ENCODE assay signal across 24 cellular contexts in genomic region chr4:38982356-38983095, GRCh38. TPM values are rescaled to one million over a fixed set of nuclear protein-coding genes. Genes with fewer than 3 reads are reported as not detected.
DNase-seq lines count a peak whose midpoint lies in the region; ATAC-seq and TF ChIP-seq lines count a peak whose summit lies in the region.
"Had no signal": no experiment of that assay in that cellular context is flagged by ENCODE, and none has a peak within 500 bp of the region (broad histone marks: within the 10 kb centered on the region; RNA-seq: fewer than 3 reads in every experiment).

No MANE protein-coding gene starts in this region.

- H3K27ac ChIP-seq in gastroesophageal sphincter (no peak overlapping the region), adrenal gland (no peak overlapping the region)
- H3K27ac ChIP-seq: esophagus muscularis mucosa, KMS-11, left lung, neural progenitor cell, spleen had no signal

- 90 to 98% methylated on average over 4 to 5 of the region's 5 CpGs for WGBS in gastroesophageal sphincter (ENCODE audit: low coverage in 1 of 2), 2 donors
- 79 to 87% (median 83%) methylated on average over 5 of the region's 5 CpGs for WGBS in adrenal gland, 4 donors

- DNase-seq in BE2C = peak; percentile 14
- peak; percentile 7 for DNase-seq in H7
- no peak for DNase-seq in activated T-helper 2 cell treated with anti-CD3 and anti-CD28 coated beads, Interferon-gamma antibody, Interleukin-2, Interleukin-4, amounts not matched to agents 10 μg/mL and 5 μg/mL and 100 μg/mL, durations not matched to agents 14 hours and 24 hours and 36 hours (ENCODE audit: low spot score)
- DNase-seq in adrenal gland = no peak
- DNase-seq in omental fat pad (ENCODE audit: low spot score) = no peak
- DNase-seq: activated effector memory CD4-positive, alpha-beta T cell treated with anti-CD3 and anti-CD28 coated beads, Interleukin-2, amount 50 U/mL, for 16 hours; AML-193; effector memory CD4-positive, alpha-beta T cell; HCEC 1CT; left lung; NCI-H187 treated with DMSO at 0.1 percent for 48 hours; NCI-H345; PC-3; SHP77 treated with DMSO at 0.1 percent for 48 hours; spleen; stimulated activated CD4-positive, alpha-beta T cell treated with anti-CD3 and anti-CD28 coated beads, Interleukin-4, amount 100 ng/mL, for 4 hours; T-cell; trophoblast cell had no signal

- peaks cover 67% of the 10 kb centered on the region for H3K36me3 Mint-ChIP-seq in activated T-helper 2 cell treated with anti-CD3 and anti-CD28 coated beads, Interferon-gamma antibody, Interleukin-2, Interleukin-4, amounts not matched to agents 10 μg/mL and 5 μg/mL and 100 μg/mL, durations not matched to agents 14 hours and 24 hours and 36 hours (ENCODE audit: low read depth)
- H3K36me3 Mint-ChIP-seq: neural progenitor cell had no signal

- H3K27me3 ChIP-seq in BE2C = no peaks in the 10 kb centered on the region
- H3K27me3 ChIP-seq in H7 (ENCODE audit: control insufficient read depth, insufficient read depth, low read length) = no peaks in the 10 kb centered on the region
- no peaks in the 10 kb centered on the region for H3K27me3 ChIP-seq in gastroesophageal sphincter
- H3K27me3 ChIP-seq in adrenal gland = no peaks in the 10 kb centered on the region
- H3K27me3 ChIP-seq: esophagus muscularis mucosa, left lung, neural progenitor cell, spleen had no signal

- peaks cover 36% of the 10 kb centered on the region for H3K4me1 ChIP-seq in BE2C
- H3K4me1 ChIP-seq in gastroesophageal sphincter = no peaks in the 10 kb centered on the region
- H3K4me1 ChIP-seq in adrenal gland (replicated peaks in 1 of 2) = peaks cover 0 to under 1% of the 10 kb centered on the region in 2 donors

- H3K27me3 Mint-ChIP-seq in activated T-helper 2 cell treated with anti-CD3 and anti-CD28 coated beads, Interferon-gamma antibody, Interleukin-2, Interleukin-4, amounts not matched to agents 10 μg/mL and 5 μg/mL and 100 μg/mL, durations not matched to agents 14 hours and 24 hours and 36 hours (ENCODE audit: low read depth) = no peaks in the 10 kb centered on the region
- H3K27me3 Mint-ChIP-seq: T-cell had no signal

- no peaks in the 10 kb centered on the region for H3K9me3 Mint-ChIP-seq in activated T-helper 2 cell treated with anti-CD3 and anti-CD28 coated beads, Interferon-gamma antibody, Interleukin-2, Interleukin-4, amounts not matched to agents 10 μg/mL and 5 μg/mL and 100 μg/mL, durations not matched to agents 14 hours and 24 hours and 36 hours
- H3K9me3 Mint-ChIP-seq: neural progenitor cell, T-cell had no signal

- H3K36me3 ChIP-seq in BE2C (no peaks in the 10 kb centered on the region), H7 (replicated peaks; ENCODE audit: control insufficient read depth, insufficient read depth, low read length) (no peaks in the 10 kb centered on the region), gastroesophageal sphincter (no peaks in the 10 kb centered on the region), adrenal gland (replicated peaks in 1 of 2) (no peaks in the 10 kb centered on the region)
- H3K36me3 ChIP-seq: esophagus muscularis mucosa, left lung, neural progenitor cell had no signal

- intact Hi-C loops in activated T-helper 2 cell treated with anti-CD3 and anti-CD28 coated beads, Interferon-gamma antibody, Interleukin-2, Interleukin-4, amounts not matched to agents 10 μg/mL and 5 μg/mL and 100 μg/mL, durations not matched to agents 14 hours and 24 hours and 36 hours (cut with micrococcal nuclease) = no loop called here
- intact Hi-C loops in adrenal gland (cut with DNase I) = no loop called here

- peaks cover 63% of the 10 kb centered on the region for H3K4me1 Mint-ChIP-seq in activated T-helper 2 cell treated with anti-CD3 and anti-CD28 coated beads, Interferon-gamma antibody, Interleukin-2, Interleukin-4, amounts not matched to agents 10 μg/mL and 5 μg/mL and 100 μg/mL, durations not matched to agents 14 hours and 24 hours and 36 hours (ENCODE audit: low read depth)

- H3K4me3 Mint-ChIP-seq in activated T-helper 2 cell treated with anti-CD3 and anti-CD28 coated beads, Interferon-gamma antibody, Interleukin-2, Interleukin-4, amounts not matched to agents 10 μg/mL and 5 μg/mL and 100 μg/mL, durations not matched to agents 14 hours and 24 hours and 36 hours (ENCODE audit: low read depth) = peak overlapping the region; percentile 11
- H3K4me3 Mint-ChIP-seq: neural progenitor cell, T-cell had no signal

- H3K4me3 ChIP-seq in BE2C (ENCODE audit: low read depth, low read length) = no peak overlapping the region
- H3K4me3 ChIP-seq in H7 (ENCODE audit: insufficient read depth, low read depth, low read length) = no peak overlapping the region
- no peak overlapping the region for H3K4me3 ChIP-seq in gastroesophageal sphincter
- no peak overlapping the region for H3K4me3 ChIP-seq in adrenal gland
- H3K4me3 ChIP-seq: esophagus muscularis mucosa, left lung, neural progenitor cell, spleen had no signal

- peak overlapping the region; percentile 81 for H3K27ac Mint-ChIP-seq in activated T-helper 2 cell treated with anti-CD3 and anti-CD28 coated beads, Interferon-gamma antibody, Interleukin-2, Interleukin-4, amounts not matched to agents 10 μg/mL and 5 μg/mL and 100 μg/mL, durations not matched to agents 14 hours and 24 hours and 36 hours
- H3K27ac Mint-ChIP-seq: neural progenitor cell, T-cell had no signal

- TF ChIP-seq EP300 in gastroesophageal sphincter (IDR thresholded peaks at IDR 0.05) = no peak

- TF ChIP-seq POLR2A in gastroesophageal sphincter (IDR thresholded peaks at IDR 0.05) = no peak
- no peak for TF ChIP-seq POLR2A in adrenal gland (IDR thresholded peaks at IDR 0.05)

- ATAC-seq in gastroesophageal sphincter = peak; percentile 26
- ATAC-seq in HG02678 (IDR thresholded peaks at IDR 0.05; ENCODE audit: unreplicated experiment) = no peak
- ATAC-seq in omental fat pad (ENCODE audit: low FRiP score) = no peak
- ATAC-seq: left lung, PC-3, T-cell had no signal

- H3K9me3 ChIP-seq in BE2C (no peaks in the 10 kb centered on the region), gastroesophageal sphincter (no peaks in the 10 kb centered on the region), adrenal gland (replicated peaks in 1 of 3) (no peaks in the 10 kb centered on the region)
- H3K9me3 ChIP-seq: esophagus muscularis mucosa, left lung, spleen had no signal

- TF ChIP-seq CTCF in BE2C (IDR thresholded peaks at IDR 0.05; ENCODE audit: low read depth, low read length) = no peak
- no peak for TF ChIP-seq CTCF in gastroesophageal sphincter (IDR thresholded peaks at IDR 0.05)
- no peak for TF ChIP-seq CTCF in adrenal gland (IDR thresholded peaks at IDR 0.05)
- no peak for TF ChIP-seq CTCF in omental fat pad (IDR thresholded peaks at IDR 0.05)

RNA-seq across cellular contexts. Expression of gene TMEM156, which starts 49.7 kb away (rescaled TPM):
- polyA plus RNA-seq in BE2C (2012; ENCODE audit: insufficient read depth, insufficient read length, low read depth) = 0.29 TPM
- not detected in 2 replicates for total RNA-seq in H7 (2014; rRNA removed; shearing (Covaris generic))
- total RNA-seq in activated T-helper 2 cell treated with anti-CD3 and anti-CD28 coated beads, Interferon-gamma antibody, Interleukin-2, Interleukin-4, amounts not matched to agents 10 μg/mL and 5 μg/mL and 100 μg/mL, durations not matched to agents 14 hours and 24 hours and 36 hours = 17.6 and 17.8 TPM in 2 replicates
- total RNA-seq in gastroesophageal sphincter (not detected), adrenal gland (1 to 10 TPM in 1 of 8 donors, under 1 TPM in 5, not detected in 2; 0.29 to 1.3 (median 0.76) TPM), omental fat pad (under 1 TPM in 1 of 4 donors, not detected in 3; 0.82 TPM)
- 1 to 10 TPM in 2 of 3 donors, under 1 TPM in 1; 0.84 to 4.1 (median 1.0) TPM for polyA plus RNA-seq in adrenal gland
- total RNA-seq: HT-29 had no signal

Comparison
In these comparisons a context has a peak if more than half of its experiments do, and no peak if none do; other contexts are left out.
1. DNase-seq: peak in BE2C (single experiment) and H7 (single experiment); none in activated T-helper 2 cell treated with anti-CD3 and anti-CD28 coated beads, Interferon-gamma antibody, Interleukin-2, Interleukin-4, amounts not matched to agents 10 μg/mL and 5 μg/mL and 100 μg/mL, durations not matched to agents 14 hours and 24 hours and 36 hours (single experiment), adrenal gland (0 of 7) and omental fat pad (single experiment).